In genomic region chr1:116387551-116387950, GRCh38 we compare ENCODE assay signal across 14 cellular contexts. TPM values are rescaled to one million over a fixed set of nuclear protein-coding genes. Genes with fewer than 3 reads are reported as not detected.
A peak's percentile ranks its signal among the peaks of the same experiment; 100 is the strongest.
DNase-seq lines count a peak whose midpoint lies in the region; ATAC-seq and TF ChIP-seq lines count a peak whose summit lies in the region.
"Had no signal": no experiment of that assay in that cellular context is flagged by ENCODE, and none has a peak within 500 bp of the region (broad histone marks: within the 10 kb centered on the region; RNA-seq: fewer than 3 reads in every experiment).

No MANE protein-coding gene starts in this region.

- no peaks in the 10 kb centered on the region for H3K9me2 ChIP-seq in GM23338 (ENCODE audit: insufficient read depth)

- H3K79me2 ChIP-seq in GM23338 (replicated peaks; ENCODE audit: insufficient read depth), result peaks cover 25% of the 10 kb centered on the region

- no peak overlapping the region for H3K4me3 Mint-ChIP-seq in activated naive CD8-positive, alpha-beta T cell
- no peak overlapping the region for H3K4me3 Mint-ChIP-seq in activated naive CD8-positive, alpha-beta T cell treated with anti-CD3 and anti-CD28 coated beads for 36 hours
- no peak overlapping the region for H3K4me3 Mint-ChIP-seq in GM23338
- no peak overlapping the region for H3K4me3 Mint-ChIP-seq in T-helper 17 cell
- no peak overlapping the region for H3K4me3 Mint-ChIP-seq in nephron progenitor cell

- no peak overlapping the region for H3K27ac ChIP-seq in GM23338 (ENCODE audit: low read depth)

- TF ChIP-seq CTCF in GM23338 (conservative IDR thresholded peaks at IDR 0.05; ENCODE audit: low read depth in 2 of 2) (no peak), nephron progenitor cell (IDR thresholded peaks at IDR 0.05) (no peak)

- no peaks in the 10 kb centered on the region for H3K9me3 Mint-ChIP-seq in activated naive CD8-positive, alpha-beta T cell (ENCODE audit: low read depth)
- H3K9me3 Mint-ChIP-seq in activated naive CD8-positive, alpha-beta T cell treated with anti-CD3 and anti-CD28 coated beads for 36 hours, result no peaks in the 10 kb centered on the region
- H3K9me3 Mint-ChIP-seq in GM23338 (no peaks in the 10 kb centered on the region; the same call in 2 of the 3 replicates), nephron progenitor cell (no peaks in the 10 kb centered on the region)

- H4K20me1 ChIP-seq in GM23338 (replicated peaks; ENCODE audit: insufficient read depth), result peaks cover 32% of the 10 kb centered on the region

- peaks cover 17% of the 10 kb centered on the region for H3K36me3 Mint-ChIP-seq in activated naive CD8-positive, alpha-beta T cell
- peaks cover 34% of the 10 kb centered on the region for H3K36me3 Mint-ChIP-seq in activated naive CD8-positive, alpha-beta T cell treated with anti-CD3 and anti-CD28 coated beads for 36 hours
- H3K36me3 Mint-ChIP-seq in GM23338 (ENCODE audit: low read depth) (peaks cover 86% of the 10 kb centered on the region), T-helper 17 cell (ENCODE audit: low read depth) (peaks cover 12% of the 10 kb centered on the region), nephron progenitor cell (ENCODE audit: low read depth) (peaks cover 68% of the 10 kb centered on the region)

- H3K9me3 ChIP-seq in T-helper 17 cell (ENCODE audit: control insufficient read depth, low read length, poor library complexity, severe bottlenecking), result no peaks in the 10 kb centered on the region
- H3K9me3 ChIP-seq: BE2C, HAP-1 had no signal

- H3K27ac Mint-ChIP-seq in activated naive CD8-positive, alpha-beta T cell, result peak overlapping the region; percentile 65
- no peak overlapping the region for H3K27ac Mint-ChIP-seq in activated naive CD8-positive, alpha-beta T cell treated with anti-CD3 and anti-CD28 coated beads for 36 hours
- 0 out of 2 replicates have a peak overlapping the region, but pooled peaks have one; percentile 24 for H3K27ac Mint-ChIP-seq in GM23338
- peak overlapping the region; percentile 89 for H3K27ac Mint-ChIP-seq in T-helper 17 cell
- H3K27ac Mint-ChIP-seq in nephron progenitor cell, result peak overlapping the region; percentile 2

- H2AFZ ChIP-seq in GM23338, result no peak overlapping the region

- no peak overlapping the region for H3K4me3 ChIP-seq in GM23338
- H3K4me3 ChIP-seq: HAP-1 had no signal

- no peaks in the 10 kb centered on the region for H3K27me3 Mint-ChIP-seq in activated naive CD8-positive, alpha-beta T cell
- H3K27me3 Mint-ChIP-seq in activated naive CD8-positive, alpha-beta T cell treated with anti-CD3 and anti-CD28 coated beads for 36 hours, result no peaks in the 10 kb centered on the region
- H3K27me3 Mint-ChIP-seq in GM23338 (ENCODE audit: insufficient read depth, low read depth, poor library complexity) (no peaks in the 10 kb centered on the region), T-helper 17 cell (no peaks in the 10 kb centered on the region), nephron progenitor cell (ENCODE audit: low read depth, poor library complexity) (no peaks in the 10 kb centered on the region)

- H3K4me2 ChIP-seq in GM23338, result no peak overlapping the region

- H3K4me1 Mint-ChIP-seq in activated naive CD8-positive, alpha-beta T cell (ENCODE audit: low read depth), result peaks cover 82% of the 10 kb centered on the region
- H3K4me1 Mint-ChIP-seq in activated naive CD8-positive, alpha-beta T cell treated with anti-CD3 and anti-CD28 coated beads for 36 hours, result peaks cover 55% of the 10 kb centered on the region
- H3K4me1 Mint-ChIP-seq in GM23338 (no peaks in the 10 kb centered on the region), T-helper 17 cell (peaks cover 47% of the 10 kb centered on the region), nephron progenitor cell (peaks cover 4% of the 10 kb centered on the region)

- DNase-seq in activated naive CD8-positive, alpha-beta T cell treated with anti-CD3 and anti-CD28 coated beads for 36 hours, result no peak
- DNase-seq in GM23338 (ENCODE audit: low spot score), result no peak
- no peak for DNase-seq in T-helper 17 cell
- DNase-seq in nephron progenitor cell, result no peak
- no peak for DNase-seq in retina
- DNase-seq in mesenteric fat pad (ENCODE audit: low spot score), result no peak
- no peak for DNase-seq in AML-193 (lab: John Stamatoyannopoulos, UW)
- DNase-seq: BE2C; IMR-90; NCI-H187 treated with DMSO at 0.1 percent for 48 hours; NK-92 treated with Interleukin-12 subunit alpha and Interleukin-12 subunit beta, amount 100 ng/mL, for 24 hours; RPMI8226 had no signal

- H3K27me3 ChIP-seq in GM23338 (ENCODE audit: insufficient read depth), result no peaks in the 10 kb centered on the region
- H3K27me3 ChIP-seq: BE2C had no signal

- H3K36me3 ChIP-seq in GM23338 (ENCODE audit: insufficient read depth), result peaks cover 71% of the 10 kb centered on the region

- ATAC-seq in GM23338 (no peak), T-helper 17 cell (no peak)

- no peaks in the 10 kb centered on the region for H3F3A ChIP-seq in GM23338 (replicated peaks; ENCODE audit: low read depth)

- H3K4me1 ChIP-seq in GM23338 (ENCODE audit: insufficient read depth), result no peaks in the 10 kb centered on the region; the same call in 1 of the 2 replicates
- H3K4me1 ChIP-seq: BE2C had no signal

TF ChIP-seq in GM23338, 12 proteins besides CTCF, POLR2A, EP300 and RAD21 (continues in another document):
- TF ChIP-seq EZH2phosphoT487 (IDR thresholded peaks at IDR 0.05; ENCODE audit: unreplicated experiment) (no peak), ZNF331 (CRISPR knock-in tag; IDR thresholded peaks at IDR 0.05; ENCODE audit: low read depth) (no peak), NANOG (IDR thresholded peaks at IDR 0.05; ENCODE audit: borderline replicate concordance) (no peak), POLR2AphosphoS5 (IDR thresholded peaks at IDR 0.05; ENCODE audit: low read depth) (no peak), REST (IDR thresholded peaks at IDR 0.05; ENCODE audit: unreplicated experiment) (no peak), EZH2 (IDR thresholded peaks at IDR 0.05; ENCODE audit: low read depth, unreplicated experiment) (no peak), ZNF114 (CRISPR knock-in tag; IDR thresholded peaks at IDR 0.05) (no peak), JUNB (IDR thresholded peaks at IDR 0.05; ENCODE audit: unreplicated experiment) (no peak), CREB1 (CRISPR knock-in tag; IDR thresholded peaks at IDR 0.05; ENCODE audit: low read depth) (no peak), STAT1 (IDR thresholded peaks at IDR 0.05; ENCODE audit: unreplicated experiment) (no peak)

RNA-seq across cellular contexts. Expression of gene ATP1A1, which starts 14.5 kb away (rescaled TPM):
- total RNA-seq in activated naive CD8-positive, alpha-beta T cell treated with anti-CD3 and anti-CD28 coated beads for 36 hours, result 100 to 1,000 TPM; 234 to 243 TPM
- total RNA-seq in GM23338 (2014; rRNA removed; shearing (Covaris generic)), result 174 and 202 TPM in 2 replicates
- 114 and 117 TPM in 2 replicates for polyA plus RNA-seq in GM23338 (2016; fragmentation: Nextera tagmentation; extraction: Ambion mirVana)
- total RNA-seq in T-helper 17 cell, result 100 to 1,000 TPM; 259 to 313 TPM
- total RNA-seq in mesenteric fat pad, result 192 TPM
